In the genomic region with DNA sequence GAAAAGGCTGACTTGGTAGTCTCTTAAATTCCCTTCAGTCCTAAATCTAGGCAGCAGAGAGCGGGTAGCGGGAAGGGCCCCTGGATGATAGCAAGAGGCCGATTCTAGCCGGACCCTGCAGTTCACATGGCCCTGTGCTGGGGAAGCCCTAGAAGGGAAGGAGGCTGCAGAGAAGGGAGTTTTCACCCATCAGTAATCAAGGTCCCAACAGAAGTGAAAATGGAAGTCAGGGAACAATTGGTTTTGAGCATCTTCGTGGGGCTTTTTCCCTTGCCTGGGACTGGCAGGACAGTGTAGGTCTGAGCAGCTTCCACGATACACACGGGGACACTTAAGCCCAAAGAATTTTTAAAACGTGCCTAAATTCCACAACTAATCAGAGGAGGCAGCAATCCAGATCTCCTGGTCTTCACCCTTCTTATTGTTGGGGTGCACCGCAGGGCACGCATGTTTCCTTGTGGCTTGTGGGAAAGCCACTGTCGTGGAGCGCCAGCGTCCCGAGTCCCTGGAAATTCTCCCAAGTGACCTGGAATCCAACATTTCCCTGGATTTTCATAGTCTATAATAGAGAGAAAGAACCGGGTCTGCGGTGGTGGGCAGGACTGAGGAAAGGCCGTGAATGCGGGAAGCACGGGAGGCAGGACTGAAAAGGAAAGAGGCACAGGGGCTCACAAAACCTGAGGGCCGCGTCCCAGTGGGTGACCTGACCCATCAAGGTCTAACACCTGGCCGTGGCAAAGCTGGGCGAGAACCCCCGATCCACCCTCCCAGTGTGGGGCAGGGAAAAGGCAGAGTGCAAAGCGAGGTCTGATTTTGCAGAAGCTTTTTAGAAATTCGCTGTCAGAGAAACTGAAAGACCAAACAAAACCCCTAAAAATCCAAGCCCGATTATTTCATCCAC, we compare ENCODE assay signal across 8 cellular contexts. TPM values are rescaled to one million over a fixed set of nuclear protein-coding genes. Genes with fewer than 3 reads are reported as not detected.
A peak's percentile ranks its signal among the peaks of the same experiment; 100 is the strongest.
DNase-seq lines count a peak whose midpoint lies in the region; TF ChIP-seq lines count a peak whose summit lies in the region.

No MANE protein-coding gene starts in this region.

- peak overlapping the region; percentile 87 to 93 (median 91) for H3K4me3 Mint-ChIP-seq in brain

- H3K4me2 ChIP-seq in mesendoderm (ENCODE audit: low read length) = peak overlapping the region; percentile 91

- 22% methylated on average over 24 of the region's 27 CpGs for WGBS in HUES64
- no CpG with 5 or more reads among the region's 27 CpGs for WGBS in mesendoderm (ENCODE audit: extremely low coverage, insufficient coverage, low lambda C conversion rate)

- CTCF ChIA-PET in A673 (lab: Charles Lee) = no interaction called here

- H3K27ac Mint-ChIP-seq in brain = peak overlapping the region; percentile 65 to 96 (median 95)

- no peaks in the 10 kb centered on the region for H3K9me3 ChIP-seq in A673 (ENCODE audit: low read depth, low read length, poor library complexity, severe bottlenecking)
- no peaks in the 10 kb centered on the region for H3K9me3 ChIP-seq in HUES64 (ENCODE audit: insufficient read depth, low read depth, low read length)

- H3K9ac ChIP-seq in HUES64 (ENCODE audit: low read depth, low read length) = no peak overlapping the region
- H3K9ac ChIP-seq in mesendoderm (ENCODE audit: low read length) = peak overlapping the region; percentile 69

- H3K4me3 ChIP-seq in A673 (ENCODE audit: low read depth, low read length, poor library complexity, severe bottlenecking) (peak overlapping the region; percentile 82), HUES64 (ENCODE audit: low read length) (peak overlapping the region; percentile 54), mesendoderm (ENCODE audit: low read length) (peak overlapping the region; percentile 28)

- H3K27ac ChIP-seq in A673 (ENCODE audit: low read depth, low read length, poor library complexity, severe bottlenecking) = peak overlapping the region; percentile 80
- H3K27ac ChIP-seq in HUES64 (ENCODE audit: low read depth, low read length) = no peak overlapping the region
- H3K27ac ChIP-seq in mesendoderm (ENCODE audit: low read depth, low read length) = no peak overlapping the region

- H3K4ac ChIP-seq in mesendoderm (ENCODE audit: low read depth, low read length) = no peak overlapping the region

- H3K27me3 Mint-ChIP-seq in brain = peaks cover 14% of the 10 kb centered on the region

- H2BK5ac ChIP-seq in mesendoderm (ENCODE audit: low read length) = no peak overlapping the region

- intact Hi-C loops in A673 (cut with micrococcal nuclease; ENCODE audit: unreplicated experiment) = no loop called here

- H4K5ac ChIP-seq in mesendoderm (ENCODE audit: low read length) = no peak overlapping the region

- no peaks in the 10 kb centered on the region for H3K79me2 ChIP-seq in mesendoderm (ENCODE audit: control insufficient read depth, insufficient read depth, low read length)

- BruUV-seq in A673 (replicated peaks; lab: Mats Ljungman, UMichigan) = TSS peak; percentile 58

- H2BK120ac ChIP-seq in mesendoderm (ENCODE audit: low read depth, low read length) = no peak overlapping the region

- no peaks in the 10 kb centered on the region for H3K36me3 Mint-ChIP-seq in brain

- TF ChIP-seq CTCF in A673 (conservative IDR thresholded peaks at IDR 0.05; ENCODE audit: low read depth, low read length) = no peak
- no peak for TF ChIP-seq CTCF in brain (conservative IDR thresholded peaks at IDR 0.05)

- POLR2A ChIA-PET in A673 (lab: Charles Lee; ENCODE audit: low non-redundant PET) = no interaction called here

- peak overlapping the region; percentile 12 for H3K18ac ChIP-seq in mesendoderm (ENCODE audit: low read length)

- no peaks in the 10 kb centered on the region for H3K79me1 ChIP-seq in mesendoderm (ENCODE audit: low read length)

- H4K8ac ChIP-seq in mesendoderm (ENCODE audit: low read depth, low read length) = no peak overlapping the region

- H2AK5ac ChIP-seq in mesendoderm (ENCODE audit: low read length) = no peak overlapping the region

- H3K56ac ChIP-seq in mesendoderm (ENCODE audit: low read length) = peak overlapping the region; percentile 85

- H3K27me3 ChIP-seq in A673 (replicated peaks; ENCODE audit: insufficient read depth, low read depth, low read length, poor library complexity) = no peaks in the 10 kb centered on the region
- peaks cover 94% of the 10 kb centered on the region for H3K27me3 ChIP-seq in HUES64 (ENCODE audit: insufficient read depth, low read length)
- H3K27me3 ChIP-seq in mesendoderm (ENCODE audit: insufficient read depth, low read length, poor library complexity) = peaks cover 43% of the 10 kb centered on the region

- H3K4me1 Mint-ChIP-seq in brain = peaks cover 80% of the 10 kb centered on the region

- DNase-seq in A673 (ENCODE audit: low spot score) (no peak), mesendoderm (no peak), occipital lobe (lab: John Stamatoyannopoulos, UW) (no peak), DMS79 (lab: John Stamatoyannopoulos, UW) (no peak), SKM-1 treated with dmso at 0.1 percent for 144 hours (lab: John Stamatoyannopoulos, UW; ENCODE audit: unreplicated experiment) (no peak), activated gamma-delta T cell treated with Interleukin-2 at 50 U/mL for 16 hours (no peak)

- H3K36me3 ChIP-seq in A673 (ENCODE audit: insufficient read depth, low read length, poor library complexity, severe bottlenecking) (no peaks in the 10 kb centered on the region), HUES64 (ENCODE audit: insufficient read depth, low read length) (no peaks in the 10 kb centered on the region), mesendoderm (ENCODE audit: control insufficient read depth, insufficient read depth, low read length) (no peaks in the 10 kb centered on the region)

- no peak overlapping the region for H2BK15ac ChIP-seq in mesendoderm (replicated peaks; ENCODE audit: low read depth)

- H3K23ac ChIP-seq in mesendoderm (ENCODE audit: low read length) = peak overlapping the region; percentile 99

- H3K9me3 Mint-ChIP-seq in brain = peaks cover 0 to 3% (median 0%) of the 10 kb centered on the region in 5 experiments

- H3K4me1 ChIP-seq in A673 (ENCODE audit: insufficient read depth, low read length, poor library complexity, severe bottlenecking) = peaks cover 34% of the 10 kb centered on the region
- peaks cover 17% of the 10 kb centered on the region for H3K4me1 ChIP-seq in HUES64 (ENCODE audit: insufficient read depth, low read length)
- peaks cover 7% of the 10 kb centered on the region for H3K4me1 ChIP-seq in mesendoderm (ENCODE audit: control insufficient read depth, low read depth, low read length)

RNA-seq across cellular contexts. Expression of gene OAF, which starts 0.8 kb away (rescaled TPM):
- 25.0 and 27.2 TPM in 2 replicates for total RNA-seq in A673 (2021)
- 2.9 TPM for polyA plus RNA-seq in HUES64 (2013, experiment 1 of 2)
- 6.2 TPM for polyA plus RNA-seq in HUES64 (2013, experiment 2 of 2)
- 13.7 TPM for polyA plus RNA-seq in brain (ENCODE audit: insufficient read depth, low read depth, low replicate concordance)
- polyA plus RNA-seq in mesendoderm (2013, experiment 1 of 2) = 0.48 TPM
- 0.36 TPM for polyA plus RNA-seq in mesendoderm (2013, experiment 2 of 2)
- total RNA-seq in occipital lobe = 1.4 TPM

RNA-seq across cellular contexts. Expression of gene POU2F3, which starts 29.9 kb away (rescaled TPM):
- total RNA-seq in A673 (2021) = not detected in 2 replicates
- 1.2 TPM for polyA plus RNA-seq in HUES64 (2013, experiment 1 of 2)
- 1.1 TPM for polyA plus RNA-seq in HUES64 (2013, experiment 2 of 2)
- polyA plus RNA-seq in brain (ENCODE audit: insufficient read depth, low read depth, low replicate concordance) = 0.58 TPM
- polyA plus RNA-seq in mesendoderm (2013, experiment 1 of 2) = 0.51 TPM
- 0.57 TPM for polyA plus RNA-seq in mesendoderm (2013, experiment 2 of 2)
- not detected for total RNA-seq in occipital lobe

Comparison
In these comparisons a context has a peak if more than half of its experiments do, and no peak if none do; other contexts are left out.
1. H3K4me3 ChIP-seq: peak in every context shown above with its lines; median percentile 82 in A673; 54 in HUES64; 28 in mesendoderm.
2. RNA of gene OAF, which starts 0.8 kb away (total RNA-seq): 25.0 to 27.2 TPM in A673; 1.4 TPM in occipital lobe (single experiment); every median in the first group is over 10 times any median in the second.